9 cellular contexts compared by ENCODE assay signal in the genomic region with DNA sequence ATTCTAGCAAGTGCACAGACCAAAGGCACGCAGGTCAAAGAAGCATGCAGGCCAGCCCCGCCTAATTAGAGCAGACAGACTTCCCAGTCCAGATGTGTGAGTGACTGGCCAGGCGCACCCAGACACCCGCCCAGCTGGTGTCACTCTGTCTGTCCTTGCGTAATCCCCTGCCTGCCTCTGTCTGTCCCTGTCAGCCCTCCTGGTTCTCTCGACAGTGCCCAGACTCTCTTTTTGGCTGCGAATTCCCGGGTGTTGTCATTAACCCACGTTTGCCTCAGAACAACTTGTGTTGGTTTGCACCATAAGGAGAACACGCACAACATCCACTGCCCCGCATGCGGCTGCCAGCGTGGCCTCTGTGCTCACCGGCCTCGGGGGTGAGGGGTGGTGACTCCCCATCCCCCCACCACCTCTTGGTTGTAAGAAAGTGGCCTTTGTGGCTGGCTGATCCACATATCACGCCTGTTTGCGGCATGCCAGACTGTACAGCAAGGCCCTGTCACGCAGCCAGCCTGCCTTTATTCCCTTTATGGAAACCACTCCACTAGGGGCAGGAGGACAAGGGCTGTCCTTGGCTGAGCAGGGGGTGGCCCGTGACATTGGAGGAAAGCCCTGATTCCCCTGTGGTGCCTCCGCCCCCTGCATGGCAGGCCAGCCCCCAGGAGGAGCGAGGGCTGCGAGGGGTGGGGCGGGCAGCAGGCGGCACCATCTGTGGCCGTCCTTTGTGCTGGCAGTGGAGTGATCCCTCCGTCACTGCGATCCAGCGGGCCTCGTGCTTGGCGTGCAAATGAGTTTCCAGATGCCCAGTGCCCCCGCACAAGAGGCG.
DNase-seq lines count a peak whose midpoint lies in the region; ATAC-seq, FAIRE-seq and TF ChIP-seq lines count a peak whose summit lies in the region.
"Had no signal": no experiment of that assay in that cellular context is flagged by ENCODE, and none has a peak within 500 bp of the region (broad histone marks: within the 10 kb centered on the region; RNA-seq: fewer than 3 reads in every experiment).

No MANE protein-coding gene starts in this region.

- no peak overlapping the region for H3K56ac ChIP-seq in H1 (replicated peaks; ENCODE audit: insufficient read length, low read depth, low read length)

- H3K27ac ChIP-seq in H1 (ENCODE audit: low read depth, low read length), result no peak overlapping the region

- H2AFZ ChIP-seq in H1 (ENCODE audit: low read length), result no peak overlapping the region

- no peak overlapping the region for H2AK5ac ChIP-seq in H1 (ENCODE audit: low read depth, low read length)

- 87% methylated on average over 27 of the region's 32 CpGs; no CpG with 5 or more reads in 1 of the 2 experiments for WGBS in H1 (ENCODE audit: extremely low coverage in 1 of 2, insufficient coverage in 1 of 2, insufficient read length in 1 of 2, insufficient replicate concordance in 2 of 2, low coverage in 1 of 2, low lambda C conversion rate in 2 of 2, missing lambda C conversion rate in 1 of 2), 2 experiments

- no peak for TF ChIP-seq POLR2A in H1 (IDR thresholded peaks at IDR 0.05; ENCODE audit: control extremely low read depth in 1 of 2, low read depth in 2 of 2, low read length in 2 of 2)

- no peak overlapping the region for H2BK5ac ChIP-seq in H1 (ENCODE audit: low read depth, low read length)

- H3K9me3 Mint-ChIP-seq in naive thymus-derived CD8-positive, alpha-beta T cell, result no peaks in the 10 kb centered on the region

- H3K23ac ChIP-seq in H1 (ENCODE audit: insufficient read length), result no peak overlapping the region

- H3K27me3 Mint-ChIP-seq in naive thymus-derived CD8-positive, alpha-beta T cell, result no peaks in the 10 kb centered on the region

- TF ChIP-seq EP300 in H1 (IDR thresholded peaks at IDR 0.05; ENCODE audit: borderline replicate concordance in 1 of 2, low read depth in 2 of 2, low read length in 2 of 2), result no peak

- H3K4me1 Mint-ChIP-seq in naive thymus-derived CD8-positive, alpha-beta T cell, result peaks cover 0 to 22% (median 5%) of the 10 kb centered on the region in 4 donors

- H3K27ac Mint-ChIP-seq in naive thymus-derived CD8-positive, alpha-beta T cell, result no peak overlapping the region

- peaks cover 6% of the 10 kb centered on the region; the same call in 1 of the 2 replicates for H3K79me1 ChIP-seq in H1 (ENCODE audit: low read depth, low read length)

- no peaks in the 10 kb centered on the region for H3K23me2 ChIP-seq in H1 (ENCODE audit: low read depth, low read length)

- H3K4me3 ChIP-seq in H1 (ENCODE audit: extremely low read depth in 1 of 4, insufficient read depth in 2 of 4, low read depth in 3 of 4, low read length in 4 of 4), result no peak overlapping the region
- H3K4me3 ChIP-seq in mucosa of descending colon, result no peak overlapping the region

- CTCF ChIA-PET in H1 (lab: Charles Lee; ENCODE audit: partially characterized antibody), result no interaction called here

- H3K4ac ChIP-seq in H1 (replicated peaks; ENCODE audit: insufficient read length, low read depth, low read length), result no peak overlapping the region

- no peak overlapping the region for H3K4me2 ChIP-seq in H1 (ENCODE audit: insufficient read depth in 1 of 2, low read depth in 2 of 2, low read length in 2 of 2)

- H3K36me3 Mint-ChIP-seq in naive thymus-derived CD8-positive, alpha-beta T cell, result peaks cover 0 to 19% (median 12%) of the 10 kb centered on the region in 3 donors

- DNase-seq in NCI-H2227 treated with DMSO at 0.1 percent for 48 hours (lab: John Stamatoyannopoulos, UW) (peak; percentile 49), H1 (ENCODE audit: low read depth in 1 of 2, low spot score in 2 of 2) (no peak), mucosa of descending colon (peak in 2 of 3 donors; percentile 55 to 78), urothelium cell line (ENCODE audit: low spot score) (no peak), A172 (ENCODE audit: low spot score) (no peak)
- no peak for DNase-seq in naive thymus-derived CD8-positive, alpha-beta T cell

- H3K27me3 ChIP-seq in H1 (replicated peaks in 1 of 4; ENCODE audit: control insufficient read depth in 3 of 4, extremely low read depth in 1 of 4, insufficient read depth in 3 of 4, low read length in 3 of 4), result no peaks in the 10 kb centered on the region

- H3K79me2 ChIP-seq in H1 (ENCODE audit: control insufficient read depth in 1 of 2, insufficient read depth in 2 of 2, low read length in 2 of 2), result no peaks in the 10 kb centered on the region

- TF ChIP-seq CTCF in H1 (IDR thresholded peaks at IDR 0.05; ENCODE audit: control extremely low read depth in 1 of 3, insufficient read depth in 1 of 3, low read depth in 1 of 3, low read length in 3 of 3) (no peak), mucosa of descending colon (IDR thresholded peaks at IDR 0.05) (no peak)

- H3K36me3 ChIP-seq in H1 (ENCODE audit: control insufficient read depth in 2 of 4, insufficient read depth in 4 of 4, low read length in 3 of 4) (peaks cover 0 to 11% (median 5%) of the 10 kb centered on the region in 4 experiments; a peak in 5 of 8 replicates), mucosa of descending colon (ENCODE audit: low read depth) (no peaks in the 10 kb centered on the region)

- no peak overlapping the region for H3K14ac ChIP-seq in H1 (ENCODE audit: insufficient read length)

- H2BK20ac ChIP-seq in H1 (ENCODE audit: low read length), result no peak overlapping the region

- TF ChIP-seq RAD21 in H1 (IDR thresholded peaks at IDR 0.05 in 1 of 2, conservative IDR thresholded peaks at IDR 0.05 in 1 of 2; ENCODE audit: low read depth in 2 of 2, low read length in 2 of 2), result no peak

- H3K4me3 Mint-ChIP-seq in naive thymus-derived CD8-positive, alpha-beta T cell, result peak overlapping the region in 1 of 10 donors; percentile 20

- H2BK12ac ChIP-seq in H1 (ENCODE audit: low read depth, low read length), result 0 out of 2 replicates have a peak overlapping the region, but pooled peaks have one; percentile 9

- peaks cover 5 to 13% of the 10 kb centered on the region in 2 experiments for H4K20me1 ChIP-seq in H1 (replicated peaks in 1 of 2; ENCODE audit: control insufficient read depth in 1 of 2, insufficient read depth in 2 of 2, low read length in 2 of 2)

- FAIRE-seq in H1 (lab: Jason Lieb, UNC) (no peak), urothelium cell line (lab: Jason Lieb, UNC) (peak; percentile 53)
- FAIRE-seq: keratinocyte, TTC549 had no signal

- H3K18ac ChIP-seq in H1 (ENCODE audit: extremely low read depth, low read length), result no peak overlapping the region; the same call in 1 of the 2 replicates

- peak; percentile 64 for ATAC-seq in mucosa of descending colon
- ATAC-seq in GM19324 (IDR thresholded peaks at IDR 0.05; ENCODE audit: low FRiP score, unreplicated experiment), result no peak
- no peak for ATAC-seq in naive thymus-derived CD8-positive, alpha-beta T cell

- H3K9me3 ChIP-seq in H1 (ENCODE audit: insufficient read depth in 2 of 2, low read depth in 1 of 2, low read length in 1 of 2) (peaks cover 0 to 7% of the 10 kb centered on the region in 2 experiments; a peak in 1 of 4 replicates), mucosa of descending colon (no peaks in the 10 kb centered on the region)

- H2BK120ac ChIP-seq in H1 (replicated peaks; ENCODE audit: low read depth, low read length), result no peak overlapping the region

- H4K5ac ChIP-seq in H1 (ENCODE audit: insufficient read length, low read depth, low read length), result no peak overlapping the region

- H3K4me1 ChIP-seq in H1 (replicated peaks in 1 of 4; ENCODE audit: control insufficient read depth in 3 of 4, insufficient read depth in 4 of 4, low read length in 3 of 4) (no peaks in the 10 kb centered on the region; a peak in 3 of 7 replicates), mucosa of descending colon (ENCODE audit: low read depth) (peaks cover 7% of the 10 kb centered on the region)

- no peak overlapping the region for H4K8ac ChIP-seq in H1 (ENCODE audit: extremely low read depth, insufficient read depth, low read length)

- no peak overlapping the region for H4K91ac ChIP-seq in H1 (replicated peaks; ENCODE audit: insufficient read length, low read length)

- POLR2A ChIA-PET in H1 (lab: Charles Lee; ENCODE audit: partially characterized antibody), result no interaction called here
- POLR2A ChIA-PET in naive thymus-derived CD8-positive, alpha-beta T cell (lab: Charles Lee), result no interaction called here

- H2BK15ac ChIP-seq in H1 (ENCODE audit: low read length), result no peak overlapping the region

- intact Hi-C loops in mucosa of descending colon (cut with DNase I, micrococcal nuclease), result no loop called here

- H3K9ac ChIP-seq in H1 (replicated peaks in 1 of 4; ENCODE audit: extremely low read depth in 1 of 4, low read depth in 3 of 4, low read length in 3 of 4), result no peak overlapping the region

TF ChIP-seq in H1, 55 proteins besides CTCF, POLR2A, EP300 and RAD21:
- TF ChIP-seq CEBPB (IDR thresholded peaks at IDR 0.05; ENCODE audit: low read depth, low read length) (peak; percentile 26; the same call in 1 of the 2 replicates), RBBP5 (IDR thresholded peaks at IDR 0.05; ENCODE audit: borderline replicate concordance, low read depth, low read length) (no peak)

Comparison
In these comparisons a context has a peak if more than half of its experiments do, and no peak if none do; other contexts are left out.
1. DNase-seq: peak in NCI-H2227 treated with DMSO at 0.1 percent for 48 hours (single experiment) and mucosa of descending colon (2 of 3); none in H1 (0 of 2), urothelium cell line (single experiment), A172 (single experiment) and naive thymus-derived CD8-positive, alpha-beta T cell (0 of 10).